In genomic region chr1:179326746-179327145, GRCh38 we compare ENCODE assay signal across 32 cellular contexts. TPM values are rescaled to one million over a fixed set of nuclear protein-coding genes. Genes with fewer than 3 reads are reported as not detected.
"Had no signal": no experiment of that assay in that cellular context is flagged by ENCODE, and none has a peak within 500 bp of the region (broad histone marks: within the 10 kb centered on the region; RNA-seq: fewer than 3 reads in every experiment).

No MANE protein-coding gene starts in this region.

- FAIRE-seq: astrocyte, bronchial epithelial cell had no signal

- H3K36me3 ChIP-seq: gastrocnemius medialis had no signal

- H3K4me3 ChIP-seq: coronary artery, esophagus muscularis mucosa, gastrocnemius medialis, heart left ventricle had no signal

- DNase-seq: activated CD4-positive, alpha-beta memory T cell treated with anti-CD3 and anti-CD28 coated beads for 36 hours; activated CD4-positive, alpha-beta T cell treated with anti-CD3 and anti-CD28 coated beads for 36 hours; activated CD4-positive, alpha-beta T cell treated with anti-CD3 and anti-CD28 coated beads, Interleukin-2, amount 10 ng/mL, durations not matched to agents 24 days and 14 days; activated CD4-positive, CD25-positive, alpha-beta regulatory T cell; activated CD4-positive, CD25-positive, alpha-beta regulatory T cell treated with anti-CD3 and anti-CD28 coated beads, Interleukin-2, amount 50 U/mL, for 72 hours; activated CD8-positive, alpha-beta memory T cell treated with anti-CD3 and anti-CD28 coated beads, Interleukin-2, amount 10 ng/mL, durations not matched to agents 7 days and 5 days; activated CD8-positive, alpha-beta memory T cell treated with anti-CD3 and anti-CD28 coated beads, Interleukin-2, amount 50 U/mL, for 4 hours; activated CD8-positive, alpha-beta T cell treated with anti-CD3 and anti-CD28 coated beads, Interleukin-2, amount 10 ng/mL, durations not matched to agents 7 days and 5 days; activated effector memory CD4-positive, alpha-beta T cell treated with anti-CD3 and anti-CD28 coated beads, Interleukin-2, amount 50 U/mL, for 16 hours; activated naive CD4-positive, alpha-beta T cell treated with anti-CD3 and anti-CD28 coated beads for 36 hours; activated naive CD8-positive, alpha-beta T cell treated with anti-CD3 and anti-CD28 coated beads for 36 hours; activated naive CD8-positive, alpha-beta T cell treated with anti-CD3 and anti-CD28 coated beads, Interleukin-2, amount 50 U/mL, for 24 hours; activated T-cell treated with anti-CD3 and anti-CD28 coated beads, Interleukin-2, amount 50 U/mL, for 1 hour; activated T-cell treated with anti-CD3 and anti-CD28 coated beads, Interleukin-2, amount 50 U/mL, for 48 hours; anterior cingulate cortex; brain microvascular endothelial cell; dermis blood vessel endothelial cell; effector CD4-positive, alpha-beta T cell; effector memory CD8-positive, alpha-beta T cell; erythroblast; gastrocnemius medialis; glutamatergic neuron; heart left ventricle; T-helper 1 cell; T-helper 17 cell had no signal

- H3K27me3 ChIP-seq: brain microvascular endothelial cell, esophagus muscularis mucosa, gastrocnemius medialis, heart left ventricle had no signal

- H3K9me3 ChIP-seq: esophagus muscularis mucosa, gastrocnemius medialis had no signal

- H3K27ac ChIP-seq: brain microvascular endothelial cell, coronary artery, esophagus muscularis mucosa, gastrocnemius medialis had no signal

- H3K4me1 ChIP-seq: gastrocnemius medialis had no signal

RNA-seq across cellular contexts. Expression of gene AXDND1, which starts 39.0 kb away (rescaled TPM):
- total RNA-seq: activated CD4-positive, alpha-beta T cell treated with anti-CD3 and anti-CD28 coated beads, Interleukin-2, amount 10 ng/mL, durations not matched to agents 24 days and 14 days; activated CD8-positive, alpha-beta memory T cell treated with anti-CD3 and anti-CD28 coated beads, Interleukin-2, amount 10 ng/mL, durations not matched to agents 7 days and 5 days; activated T-helper 1 cell treated with anti-CD3 and anti-CD28 coated beads, Interleukin-12 subunit alpha, Interleukin-12 subunit beta, Interleukin-2, Interleukin-4 antibody, amounts not matched to agents 30 ng/mL and 10 ng/mL and 1 ng/mL, durations not matched to agents 14 hours and 24 hours and 36 hours; bronchial epithelial cell; cardiac septum; fibroblast of villous mesenchyme; gastrocnemius medialis had no signal
- polyA plus RNA-seq: heart left ventricle had no signal
